19 cellular contexts compared by ENCODE assay signal in the genomic region with DNA sequence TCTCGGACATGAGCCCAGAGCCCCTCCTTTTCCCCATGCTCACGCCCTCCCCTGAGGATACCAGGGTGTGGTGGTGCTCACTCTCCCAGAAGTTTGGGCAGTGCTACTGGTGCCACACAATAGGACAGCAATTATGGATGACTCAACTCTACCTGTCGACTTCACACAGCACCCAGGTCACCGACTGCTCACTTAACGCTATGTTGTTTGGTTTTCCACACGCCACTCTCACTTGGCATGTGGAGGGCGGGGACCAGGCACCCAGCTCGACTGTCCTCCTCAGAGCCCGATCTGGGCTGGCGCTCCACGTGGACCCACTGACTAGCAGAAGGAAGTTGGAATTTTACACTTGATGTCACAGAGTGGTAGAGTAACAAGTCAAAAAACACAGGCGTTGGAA. TPM values are rescaled to one million over a fixed set of nuclear protein-coding genes. Genes with fewer than 3 reads are reported as not detected.
"Had no signal": no experiment of that assay in that cellular context is flagged by ENCODE, and none has a peak within 500 bp of the region (broad histone marks: within the 10 kb centered on the region; RNA-seq: fewer than 3 reads in every experiment).

No MANE protein-coding gene starts in this region.

- H3K27ac Mint-ChIP-seq: immature natural killer cell, natural killer cell had no signal

- DNase-seq: colonic mucosa; dermis blood vessel endothelial cell; foreskin keratinocyte; immature natural killer cell; left ventricle myocardium inferior; mucosa of descending colon; natural killer cell; spleen; stimulated activated CD4-positive, alpha-beta T cell treated with anti-CD3 and anti-CD28 coated beads, Interleukin-15, amount 100 ng/mL, for 24 hours; stimulated activated CD4-positive, alpha-beta T cell treated with anti-CD3 and anti-CD28 coated beads, Interleukin-1b, Interleukin-23, amount 100 ng/mL, for 48 hours; stimulated activated CD4-positive, alpha-beta T cell treated with anti-CD3 and anti-CD28 coated beads, Interleukin-4, amount 100 ng/mL, for 24 hours; stimulated activated naive CD4-positive, alpha-beta T cell; stomach; substantia nigra; transverse colon had no signal

- H3K36me3 Mint-ChIP-seq: natural killer cell had no signal

- H3K4me3 Mint-ChIP-seq: immature natural killer cell, natural killer cell, neural crest cell had no signal

- H3K4me1 Mint-ChIP-seq: neural crest cell had no signal

- ATAC-seq: mucosa of descending colon, natural killer cell, sciatic nerve had no signal

RNA-seq across cellular contexts. Expression of a gene that starts 31.6 kb away (rescaled TPM):
- total RNA-seq: dermis blood vessel endothelial cell, epithelial cell of proximal tubule, pulmonary artery endothelial cell had no signal

RNA-seq across cellular contexts. Expression of a gene that starts 36.0 kb away (rescaled TPM):
- total RNA-seq: epithelial cell of proximal tubule had no signal
